1 cellular context compared by ENCODE assay signal in the genomic region with DNA sequence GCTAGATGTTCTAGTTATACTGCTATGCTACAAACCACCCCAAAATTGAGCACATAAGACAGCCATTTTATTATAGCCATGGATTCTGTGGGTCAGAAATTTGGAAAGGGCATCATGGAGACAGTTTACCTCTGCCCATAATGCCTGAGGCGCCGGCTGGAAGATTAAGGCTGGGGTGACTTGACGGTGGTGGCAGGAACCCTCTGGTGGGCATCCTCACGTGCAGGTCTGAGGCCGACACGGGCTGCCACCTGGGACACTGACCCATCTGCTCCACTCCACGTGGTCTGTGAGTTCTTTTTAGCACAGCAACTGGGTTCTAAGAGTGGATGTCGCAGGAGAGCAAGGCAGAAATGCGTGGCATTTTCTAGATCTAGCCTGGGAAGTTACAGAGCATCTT.
TF ChIP-seq lines count a peak whose summit lies in the region.

No MANE protein-coding gene starts in this region.

TF ChIP-seq in HepG2, 621 proteins besides CTCF, POLR2A, EP300 and RAD21:
- TF ChIP-seq PLRG1 (conservative IDR thresholded peaks at IDR 0.05): no peak
- TF ChIP-seq, protein P1, sequence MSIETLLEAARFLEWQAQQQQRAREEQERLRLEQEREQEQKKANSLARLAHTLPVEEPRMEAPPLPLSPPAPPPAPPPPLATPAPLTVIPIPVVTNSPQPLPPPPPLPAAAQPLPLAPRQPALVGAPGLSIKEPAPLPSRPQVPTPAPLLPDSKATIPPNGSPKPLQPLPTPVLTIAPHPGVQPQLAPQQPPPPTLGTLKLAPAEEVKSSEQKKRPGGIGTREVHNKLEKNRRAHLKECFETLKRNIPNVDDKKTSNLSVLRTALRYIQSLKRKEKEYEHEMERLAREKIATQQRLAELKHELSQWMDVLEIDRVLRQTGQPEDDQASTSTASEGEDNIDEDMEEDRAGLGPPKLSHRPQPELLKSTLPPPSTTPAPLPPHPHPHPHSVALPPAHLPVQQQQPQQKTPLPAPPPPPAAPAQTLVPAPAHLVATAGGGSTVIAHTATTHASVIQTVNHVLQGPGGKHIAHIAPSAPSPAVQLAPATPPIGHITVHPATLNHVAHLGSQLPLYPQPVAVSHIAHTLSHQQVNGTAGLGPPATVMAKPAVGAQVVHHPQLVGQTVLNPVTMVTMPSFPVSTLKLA (IDR thresholded peaks at IDR 0.05): peak; percentile 64
- TF ChIP-seq GTF2F1 (IDR thresholded peaks at IDR 0.05; ENCODE audit: low read length): no peak
- TF ChIP-seq STAG1 (CRISPR knock-in tag; IDR thresholded peaks at IDR 0.05): no peak
- TF ChIP-seq KLF9 (CRISPR knock-in tag; IDR thresholded peaks at IDR 0.05; ENCODE audit: low read depth): no peak
- TF ChIP-seq, protein P2, sequence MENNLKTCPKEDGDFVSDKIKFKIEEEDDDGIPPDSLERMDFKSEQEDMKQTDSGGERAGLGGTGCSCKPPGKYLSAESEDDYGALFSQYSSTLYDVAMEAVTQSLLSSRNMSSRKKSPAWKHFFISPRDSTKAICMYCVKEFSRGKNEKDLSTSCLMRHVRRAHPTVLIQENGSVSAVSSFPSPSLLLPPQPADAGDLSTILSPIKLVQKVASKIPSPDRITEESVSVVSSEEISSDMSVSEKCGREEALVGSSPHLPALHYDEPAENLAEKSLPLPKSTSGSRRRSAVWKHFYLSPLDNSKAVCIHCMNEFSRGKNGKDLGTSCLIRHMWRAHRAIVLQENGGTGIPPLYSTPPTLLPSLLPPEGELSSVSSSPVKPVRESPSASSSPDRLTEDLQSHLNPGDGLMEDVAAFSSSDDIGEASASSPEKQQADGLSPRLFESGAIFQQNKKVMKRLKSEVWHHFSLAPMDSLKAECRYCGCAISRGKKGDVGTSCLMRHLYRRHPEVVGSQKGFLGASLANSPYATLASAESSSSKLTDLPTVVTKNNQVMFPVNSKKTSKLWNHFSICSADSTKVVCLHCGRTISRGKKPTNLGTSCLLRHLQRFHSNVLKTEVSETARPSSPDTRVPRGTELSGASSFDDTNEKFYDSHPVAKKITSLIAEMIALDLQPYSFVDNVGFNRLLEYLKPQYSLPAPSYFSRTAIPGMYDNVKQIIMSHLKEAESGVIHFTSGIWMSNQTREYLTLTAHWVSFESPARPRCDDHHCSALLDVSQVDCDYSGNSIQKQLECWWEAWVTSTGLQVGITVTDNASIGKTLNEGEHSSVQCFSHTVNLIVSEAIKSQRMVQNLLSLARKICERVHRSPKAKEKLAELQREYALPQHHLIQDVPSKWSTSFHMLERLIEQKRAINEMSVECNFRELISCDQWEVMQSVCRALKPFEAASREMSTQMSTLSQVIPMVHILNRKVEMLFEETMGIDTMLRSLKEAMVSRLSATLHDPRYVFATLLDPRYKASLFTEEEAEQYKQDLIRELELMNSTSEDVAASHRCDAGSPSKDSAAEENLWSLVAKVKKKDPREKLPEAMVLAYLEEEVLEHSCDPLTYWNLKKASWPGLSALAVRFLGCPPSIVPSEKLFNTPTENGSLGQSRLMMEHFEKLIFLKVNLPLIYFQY (CRISPR knock-in tag; IDR thresholded peaks at IDR 0.05; ENCODE audit: borderline replicate concordance): no peak
- TF ChIP-seq, protein P3, sequence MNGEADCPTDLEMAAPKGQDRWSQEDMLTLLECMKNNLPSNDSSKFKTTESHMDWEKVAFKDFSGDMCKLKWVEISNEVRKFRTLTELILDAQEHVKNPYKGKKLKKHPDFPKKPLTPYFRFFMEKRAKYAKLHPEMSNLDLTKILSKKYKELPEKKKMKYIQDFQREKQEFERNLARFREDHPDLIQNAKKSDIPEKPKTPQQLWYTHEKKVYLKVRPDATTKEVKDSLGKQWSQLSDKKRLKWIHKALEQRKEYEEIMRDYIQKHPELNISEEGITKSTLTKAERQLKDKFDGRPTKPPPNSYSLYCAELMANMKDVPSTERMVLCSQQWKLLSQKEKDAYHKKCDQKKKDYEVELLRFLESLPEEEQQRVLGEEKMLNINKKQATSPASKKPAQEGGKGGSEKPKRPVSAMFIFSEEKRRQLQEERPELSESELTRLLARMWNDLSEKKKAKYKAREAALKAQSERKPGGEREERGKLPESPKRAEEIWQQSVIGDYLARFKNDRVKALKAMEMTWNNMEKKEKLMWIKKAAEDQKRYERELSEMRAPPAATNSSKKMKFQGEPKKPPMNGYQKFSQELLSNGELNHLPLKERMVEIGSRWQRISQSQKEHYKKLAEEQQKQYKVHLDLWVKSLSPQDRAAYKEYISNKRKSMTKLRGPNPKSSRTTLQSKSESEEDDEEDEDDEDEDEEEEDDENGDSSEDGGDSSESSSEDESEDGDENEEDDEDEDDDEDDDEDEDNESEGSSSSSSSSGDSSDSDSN (CRISPR knock-in tag; IDR thresholded peaks at IDR 0.05): no peak
